ENCODE assay signal across 25 cellular contexts in genomic region chr9:36504154-36504550, GRCh38.
A peak's percentile ranks its signal among the peaks of the same experiment; 100 is the strongest.
DNase-seq lines count a peak whose midpoint lies in the region; ATAC-seq and TF ChIP-seq lines count a peak whose summit lies in the region.
"Had no signal": no experiment of that assay in that cellular context is flagged by ENCODE, and none has a peak within 500 bp of the region (broad histone marks: within the 10 kb centered on the region; RNA-seq: fewer than 3 reads in every experiment).

No MANE protein-coding gene starts in this region.

- no peak overlapping the region for H2BK120ac ChIP-seq in neuronal stem cell (ENCODE audit: low read depth, low read length)

- H3K27me3 ChIP-seq in GM23338 (ENCODE audit: insufficient read depth) (no peaks in the 10 kb centered on the region), neuronal stem cell (ENCODE audit: control insufficient read depth in 3 of 3, insufficient read depth in 3 of 3, low read depth in 1 of 3, low read length in 3 of 3) (no peaks in the 10 kb centered on the region), SJCRH30 (no peaks in the 10 kb centered on the region)
- H3K27me3 ChIP-seq: upper lobe of left lung had no signal

- H3K36me3 Mint-ChIP-seq in activated CD8-positive, alpha-beta memory T cell treated with anti-CD3 and anti-CD28 coated beads, Interleukin-2, amount 10 ng/mL, durations not matched to agents 7 days and 5 days: no peaks in the 10 kb centered on the region
- H3K36me3 Mint-ChIP-seq in GM23338 (ENCODE audit: low read depth): no peaks in the 10 kb centered on the region
- H3K36me3 Mint-ChIP-seq: naive B cell; stimulated activated naive B cell treated with anti-CD40 and anti-IgM and Interleukin-4, amounts not matched to agents 10 μg/mL and 1 μg/mL and 100 μg/mL, for 72 hours had no signal

- peaks cover 22% of the 10 kb centered on the region for H3K4me1 ChIP-seq in GM23338 (ENCODE audit: insufficient read depth)
- peaks cover 10 to 12% of the 10 kb centered on the region in 2 donors for H3K4me1 ChIP-seq in neuronal stem cell (ENCODE audit: control insufficient read depth in 2 of 2, insufficient read depth in 1 of 2, low read depth in 1 of 2, low read length in 2 of 2)
- H3K4me1 ChIP-seq in SJCRH30: no peaks in the 10 kb centered on the region
- H3K4me1 ChIP-seq: upper lobe of left lung had no signal

- H3K9me3 ChIP-seq in neuronal stem cell (replicated peaks in 1 of 2; ENCODE audit: control insufficient read depth in 2 of 2, insufficient read depth in 1 of 2, low read depth in 1 of 2, low read length in 2 of 2): no peaks in the 10 kb centered on the region
- H3K9me3 ChIP-seq in SJCRH30 (replicated peaks): no peaks in the 10 kb centered on the region
- H3K9me3 ChIP-seq: HAP-1, heart right ventricle, upper lobe of left lung had no signal

- H3K27ac ChIP-seq in GM23338 (ENCODE audit: low read depth) (no peak overlapping the region), neuronal stem cell (replicated peaks; ENCODE audit: low read length) (no peak overlapping the region), SJCRH30 (no peak overlapping the region)
- H3K27ac ChIP-seq: heart right ventricle, skin epidermis, upper lobe of left lung had no signal

- no CpG with 5 or more reads among the region's 4 CpGs for WGBS in neuronal stem cell (ENCODE audit: extremely low coverage in 2 of 2, insufficient read length in 2 of 2, insufficient replicate concordance in 1 of 2), 2 donors

- H4K20me1 ChIP-seq in GM23338 (replicated peaks; ENCODE audit: insufficient read depth): no peaks in the 10 kb centered on the region

- H3K27me3 Mint-ChIP-seq in activated CD8-positive, alpha-beta memory T cell treated with anti-CD3 and anti-CD28 coated beads, Interleukin-2, amount 10 ng/mL, durations not matched to agents 7 days and 5 days: peaks cover 7% of the 10 kb centered on the region
- peaks cover 9% of the 10 kb centered on the region for H3K27me3 Mint-ChIP-seq in GM23338 (ENCODE audit: insufficient read depth, low read depth, poor library complexity)
- H3K27me3 Mint-ChIP-seq: naive B cell; stimulated activated naive B cell treated with anti-CD40 and anti-IgM and Interleukin-4, amounts not matched to agents 10 μg/mL and 1 μg/mL and 100 μg/mL, for 72 hours had no signal

- peaks cover 18% of the 10 kb centered on the region for H3K4me1 Mint-ChIP-seq in activated CD8-positive, alpha-beta memory T cell treated with anti-CD3 and anti-CD28 coated beads, Interleukin-2, amount 10 ng/mL, durations not matched to agents 7 days and 5 days
- peaks cover 24% of the 10 kb centered on the region for H3K4me1 Mint-ChIP-seq in GM23338

- CTCF ChIA-PET in activated CD8-positive, alpha-beta memory T cell treated with anti-CD3 and anti-CD28 coated beads, Interleukin-2, amount 10 ng/mL, durations not matched to agents 7 days and 5 days (lab: Charles Lee): interaction anchor here (0.6 to 4.0 kb wide), 4 partner anchors 16 to 114 kb away, joined by 3 to 15 read pairs (median 3); no protein-coding TSS in a partner anchor

- no peak overlapping the region for H3K4me3 ChIP-seq in GM23338
- H3K4me3 ChIP-seq in neuronal stem cell (ENCODE audit: low read length in 2 of 2): no peak overlapping the region
- H3K4me3 ChIP-seq in SJCRH30: no peak overlapping the region
- H3K4me3 ChIP-seq: HAP-1, heart right ventricle, skin epidermis, upper lobe of left lung had no signal

- H3K79me1 ChIP-seq in neuronal stem cell (ENCODE audit: low read depth, low read length): no peaks in the 10 kb centered on the region

- H3F3A ChIP-seq in GM23338 (replicated peaks; ENCODE audit: low read depth): 0 out of 2 replicates have a peak, but pooled peaks cover 2% of the 10 kb centered on the region

- H3K23ac ChIP-seq in neuronal stem cell (ENCODE audit: low read depth, low read length, poor library complexity): no peak overlapping the region

- H3K4ac ChIP-seq in neuronal stem cell (ENCODE audit: low read length): no peak overlapping the region

- H4K91ac ChIP-seq in neuronal stem cell (ENCODE audit: low read depth, low read length, poor library complexity): no peak overlapping the region

- peak overlapping the region; percentile 70 for H2AFZ ChIP-seq in GM23338
- H2AFZ ChIP-seq in neuronal stem cell (ENCODE audit: low read length): peak overlapping the region; percentile 11

- no peak overlapping the region for H3K4me2 ChIP-seq in GM23338
- no peak overlapping the region for H3K4me2 ChIP-seq in neuronal stem cell (ENCODE audit: insufficient read depth, low read length, poor library complexity, severe bottlenecking)

- H3K14ac ChIP-seq in neuronal stem cell (ENCODE audit: low read length): no peak overlapping the region

- no peak overlapping the region for H3K4me3 Mint-ChIP-seq in activated CD8-positive, alpha-beta memory T cell treated with anti-CD3 and anti-CD28 coated beads, Interleukin-2, amount 10 ng/mL, durations not matched to agents 7 days and 5 days
- no peak overlapping the region for H3K4me3 Mint-ChIP-seq in GM23338
- H3K4me3 Mint-ChIP-seq: activated T-helper 1 cell treated with anti-CD3 and anti-CD28 coated beads, Interleukin-12 subunit alpha, Interleukin-12 subunit beta, Interleukin-2, Interleukin-4 antibody, amounts not matched to agents 30 ng/mL and 10 ng/mL and 1 ng/mL, durations not matched to agents 14 hours and 24 hours and 36 hours; effector memory CD8-positive, alpha-beta T cell; stimulated activated naive B cell treated with anti-CD40 and anti-IgM and Interleukin-4, amounts not matched to agents 10 μg/mL and 1 μg/mL and 100 μg/mL, for 72 hours; T-helper 1 cell treated with Interleukin-12 subunit alpha and Interleukin-12 subunit beta and Interleukin-4 antibody, amounts not matched to agents 30 μg/mL and 1 μg/mL, for 36 hours had no signal

- H3K18ac ChIP-seq in neuronal stem cell (ENCODE audit: low read length): no peak overlapping the region

- H2BK15ac ChIP-seq in neuronal stem cell (ENCODE audit: low read length): no peak overlapping the region

- H3K36me3 ChIP-seq in GM23338 (ENCODE audit: insufficient read depth) (no peaks in the 10 kb centered on the region), neuronal stem cell (replicated peaks in 1 of 2; ENCODE audit: control insufficient read depth in 2 of 2, insufficient read depth in 2 of 2, low read length in 2 of 2) (no peaks in the 10 kb centered on the region), SJCRH30 (no peaks in the 10 kb centered on the region)
- H3K36me3 ChIP-seq: HAP-1, heart right ventricle, upper lobe of left lung had no signal

- no peak overlapping the region for H3K9ac ChIP-seq in neuronal stem cell (ENCODE audit: low read depth, low read length, poor library complexity)

- H3K9me3 Mint-ChIP-seq in activated CD8-positive, alpha-beta memory T cell treated with anti-CD3 and anti-CD28 coated beads, Interleukin-2, amount 10 ng/mL, durations not matched to agents 7 days and 5 days (ENCODE audit: low read depth): no peaks in the 10 kb centered on the region
- no peaks in the 10 kb centered on the region for H3K9me3 Mint-ChIP-seq in GM23338
- H3K9me3 Mint-ChIP-seq: activated T-helper 1 cell treated with anti-CD3 and anti-CD28 coated beads, Interleukin-12 subunit alpha, Interleukin-12 subunit beta, Interleukin-2, Interleukin-4 antibody, amounts not matched to agents 30 ng/mL and 10 ng/mL and 1 ng/mL, durations not matched to agents 14 hours and 24 hours and 36 hours; effector memory CD8-positive, alpha-beta T cell; naive B cell; stimulated activated naive B cell treated with anti-CD40 and anti-IgM and Interleukin-4, amounts not matched to agents 10 μg/mL and 1 μg/mL and 100 μg/mL, for 72 hours; T-helper 1 cell treated with Interleukin-12 subunit alpha and Interleukin-12 subunit beta and Interleukin-4 antibody, amounts not matched to agents 30 μg/mL and 1 μg/mL, for 36 hours had no signal

- no peak overlapping the region for H2AK5ac ChIP-seq in neuronal stem cell (ENCODE audit: low read depth, low read length)

- H3K27ac Mint-ChIP-seq in activated CD8-positive, alpha-beta memory T cell treated with anti-CD3 and anti-CD28 coated beads, Interleukin-2, amount 10 ng/mL, durations not matched to agents 7 days and 5 days: peak overlapping the region; percentile 40
- H3K27ac Mint-ChIP-seq in GM23338: no peak overlapping the region
- H3K27ac Mint-ChIP-seq: progenitor cell of endocrine pancreas had no signal

- DNase-seq in activated CD8-positive, alpha-beta memory T cell treated with anti-CD3 and anti-CD28 coated beads, Interleukin-2, amount 10 ng/mL, durations not matched to agents 7 days and 5 days: no peak
- DNase-seq in activated CD8-positive, alpha-beta memory T cell treated with anti-CD3 and anti-CD28 coated beads for 24 hours: no peak
- DNase-seq in GM23338 (ENCODE audit: low spot score) (no peak), neuronal stem cell (ENCODE audit: low spot score) (no peak), NCI-H1417 (lab: John Stamatoyannopoulos, UW) (no peak), SJCRH30 (no peak), occipital lobe (lab: John Stamatoyannopoulos, UW) (no peak)
- DNase-seq in activated CD4-positive, alpha-beta T cell treated with anti-CD3 and anti-CD28 coated beads, Interleukin-2, amount 50 U/mL, for 1 hour: peak; percentile 7
- DNase-seq: ACHN; activated CD4-positive, CD25-positive, alpha-beta regulatory T cell; cerebellar nuclear complex; effector memory CD8-positive, alpha-beta T cell; heart right ventricle; naive B cell; NCI-H1694 treated with DMSO at 0.1 percent for 48 hours; NCI-H345; NK-92 treated with Interleukin-12 subunit alpha and Interleukin-12 subunit beta, amount 100 ng/mL, for 24 hours; stimulated activated naive B cell treated with anti-CD40 and anti-IgM and Interleukin-4, amounts not matched to agents 10 μg/mL and 1 μg/mL and 100 μg/mL, for 72 hours; upper lobe of left lung had no signal

- H2BK12ac ChIP-seq in neuronal stem cell (ENCODE audit: low read length): no peak overlapping the region

- H2BK5ac ChIP-seq in neuronal stem cell (ENCODE audit: low read length): no peak overlapping the region

- H4K8ac ChIP-seq in neuronal stem cell (ENCODE audit: low read depth, low read length): no peak overlapping the region

- no peaks in the 10 kb centered on the region for H3K9me2 ChIP-seq in GM23338 (ENCODE audit: insufficient read depth)

- TF ChIP-seq CTCF in GM23338 (conservative IDR thresholded peaks at IDR 0.05; ENCODE audit: low read depth in 2 of 2): no peak

- ATAC-seq in activated CD8-positive, alpha-beta memory T cell treated with anti-CD3 and anti-CD28 coated beads, Interleukin-2, amount 10 ng/mL, durations not matched to agents 7 days and 5 days: no peak
- ATAC-seq in GM23338: no peak
- ATAC-seq: effector memory CD8-positive, alpha-beta T cell; heart right ventricle; Right ventricle myocardium inferior; stimulated activated naive B cell treated with anti-CD40 and anti-IgM and Interleukin-4, amounts not matched to agents 10 μg/mL and 1 μg/mL and 100 μg/mL, for 72 hours had no signal

- H3K79me2 ChIP-seq in GM23338 (replicated peaks; ENCODE audit: insufficient read depth): no peaks in the 10 kb centered on the region

TF ChIP-seq in GM23338, 12 proteins besides CTCF, POLR2A, EP300 and RAD21 (continues in another document):
- TF ChIP-seq EZH2phosphoT487 (IDR thresholded peaks at IDR 0.05; ENCODE audit: unreplicated experiment) (no peak), CREB1 (CRISPR knock-in tag; IDR thresholded peaks at IDR 0.05; ENCODE audit: low read depth) (no peak)
